8 cellular contexts compared by ENCODE assay signal in the genomic region with DNA sequence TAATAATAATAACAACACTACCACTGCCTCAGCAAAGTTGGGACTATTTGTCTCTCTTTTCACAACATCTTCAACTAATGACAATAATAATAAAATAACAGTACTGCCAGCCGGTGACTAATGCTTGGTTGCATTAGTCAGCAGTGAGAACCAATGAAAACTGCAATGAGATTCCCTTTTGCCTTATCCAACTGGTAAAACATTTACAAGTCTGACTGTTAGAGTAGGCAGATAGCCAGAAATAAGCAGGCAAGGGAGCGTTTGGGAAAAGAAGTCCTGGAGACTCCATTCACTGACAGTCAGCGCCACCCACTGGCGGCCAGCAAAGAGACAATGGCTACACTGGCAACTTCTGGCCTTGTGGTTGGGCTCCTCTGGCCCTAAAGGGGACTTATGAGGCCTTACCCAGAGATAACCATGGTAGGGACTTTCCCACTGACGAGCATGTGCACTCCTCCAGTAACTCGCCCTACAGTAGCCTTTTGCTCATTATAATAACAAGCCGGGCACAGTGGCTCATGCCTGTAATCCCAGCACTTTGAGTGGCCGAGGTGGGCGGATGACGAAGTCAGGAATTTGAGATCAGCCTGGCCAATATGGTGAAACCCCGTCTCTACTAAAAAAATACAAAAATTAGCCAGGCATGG. TPM values are rescaled to one million over a fixed set of nuclear protein-coding genes. Genes with fewer than 3 reads are reported as not detected.
DNase-seq lines count a peak whose midpoint lies in the region; ATAC-seq, FAIRE-seq and TF ChIP-seq lines count a peak whose summit lies in the region.

No MANE protein-coding gene starts in this region.

- peak; percentile 53 for DNase-seq in activated CD4-positive, alpha-beta T cell treated with anti-CD3 and anti-CD28 coated beads for 36 hours
- DNase-seq in activated CD4-positive, alpha-beta T cell treated with anti-CD3 and anti-CD28 coated beads, Interleukin-2, amount 50 U/mL, for 4 hours, result no peak
- DNase-seq in HT1080 (ENCODE audit: low read depth) (peak; percentile 96), NT2/D1 (ENCODE audit: low read depth, low spot score) (peak; percentile 73), mammary epithelial cell (peak; percentile 99), kidney (peak; percentile 95), stromal cell of bone marrow (ENCODE audit: low read depth) (peak; percentile 99)
- DNase-seq in activated T-cell treated with anti-CD3 and anti-CD28 coated beads, Interleukin-2, amount 50 U/mL, for 1 hour, result no peak

- H2AFZ ChIP-seq in mammary epithelial cell (ENCODE audit: low read depth, low read length), result peak overlapping the region; percentile 37

- no peaks in the 10 kb centered on the region for H3K9me3 ChIP-seq in NT2/D1 (ENCODE audit: insufficient read depth, low read length)
- H3K9me3 ChIP-seq in mammary epithelial cell (replicated peaks; ENCODE audit: insufficient read depth, low read length), result no peaks in the 10 kb centered on the region
- H3K9me3 ChIP-seq in kidney (ENCODE audit: control insufficient read depth in 1 of 2, low read length in 2 of 2), result no peaks in the 10 kb centered on the region

- peaks cover 3% of the 10 kb centered on the region for H3K36me3 Mint-ChIP-seq in activated CD4-positive, alpha-beta T cell treated with anti-CD3 and anti-CD28 coated beads for 36 hours (ENCODE audit: low read depth)

- peak; percentile 99 for FAIRE-seq in kidney (lab: Jason Lieb, UNC)

- ATAC-seq in activated CD4-positive, alpha-beta T cell treated with anti-CD3 and anti-CD28 coated beads for 36 hours, result no peak

- H3K9ac ChIP-seq in NT2/D1 (ENCODE audit: insufficient read length, low read depth) (no peak overlapping the region), mammary epithelial cell (ENCODE audit: insufficient read depth, low read length) (peak overlapping the region; percentile 34), kidney (ENCODE audit: low read length in 2 of 2) (no peak overlapping the region)

- no TSS peak for BruUV-seq in mammary epithelial cell (replicated peaks; lab: Mats Ljungman, UMichigan)

- peak; percentile 81 to 84 for TF ChIP-seq CTCF in mammary epithelial cell (conservative IDR thresholded peaks at IDR 0.05 in 1 of 2, IDR thresholded peaks at IDR 0.05 in 1 of 2; ENCODE audit: extremely low read depth in 1 of 2, insufficient read depth in 1 of 2, low read depth in 1 of 2, low read length in 2 of 2)
- peak; percentile 73 for TF ChIP-seq CTCF in kidney (IDR thresholded peaks at IDR 0.05; ENCODE audit: borderline replicate concordance, extremely low read depth, insufficient read depth)

- no peak overlapping the region for H3K4me3 Mint-ChIP-seq in activated CD4-positive, alpha-beta T cell treated with anti-CD3 and anti-CD28 coated beads for 36 hours

- peaks cover 21% of the 10 kb centered on the region for H3K4me1 Mint-ChIP-seq in activated CD4-positive, alpha-beta T cell treated with anti-CD3 and anti-CD28 coated beads for 36 hours

- H3K27ac ChIP-seq in mammary epithelial cell (ENCODE audit: insufficient read depth, low read depth, low read length) (peak overlapping the region; percentile 85), kidney (ENCODE audit: low read depth in 2 of 2, low read length in 2 of 2) (no peak overlapping the region)

- in situ Hi-C loops in mammary epithelial cell (cut with MboI; ENCODE audit: low sequenced_read_pairs in 2 of 2), result no loop called here

- CTCF ChIA-PET in activated CD4-positive, alpha-beta T cell treated with anti-CD3 and anti-CD28 coated beads for 36 hours (lab: Charles Lee), result interaction anchor here (1.4 to 5.0 kb wide), 2 partner anchors 34 to 307 kb away, joined by 5 to 18 read pairs; no protein-coding TSS in a partner anchor
- CTCF ChIA-PET in mammary epithelial cell (lab: Charles Lee; ENCODE audit: low non-redundant PET), result interaction anchor here (0.6 to 1.1 kb wide), 2 partner anchors 34 to 654 kb away, joined by 4 to 6 read pairs; no protein-coding TSS in a partner anchor

- intact Hi-C loops in activated CD4-positive, alpha-beta T cell treated with anti-CD3 and anti-CD28 coated beads for 36 hours (cut with DNase I, micrococcal nuclease), result loop anchor here (10.0 kb wide), 2 partner anchors 355 to 1935 kb away; a partner anchor contains a TSS
- intact Hi-C loops in mammary epithelial cell (cut with micrococcal nuclease), result loop anchor here (1.0 to 5.0 kb wide), 4 partner anchors 30 to 353 kb away; a partner anchor contains a TSS
- intact Hi-C loops in kidney (cut with DNase I), result no loop called here

- H3K36me3 ChIP-seq in NT2/D1 (ENCODE audit: insufficient read depth, insufficient read length, low read length) (peaks cover 4% of the 10 kb centered on the region), mammary epithelial cell (ENCODE audit: insufficient read depth, low read length) (peaks cover 2% of the 10 kb centered on the region), kidney (ENCODE audit: control insufficient read depth in 1 of 2, insufficient read depth in 2 of 2, low read length in 2 of 2) (no peaks in the 10 kb centered on the region)

- H3K79me2 ChIP-seq in mammary epithelial cell (ENCODE audit: insufficient read depth, low read length), result peaks cover 14% of the 10 kb centered on the region

- H3K27ac Mint-ChIP-seq in activated CD4-positive, alpha-beta T cell treated with anti-CD3 and anti-CD28 coated beads for 36 hours, result no peak overlapping the region

- H3K27me3 Mint-ChIP-seq in activated CD4-positive, alpha-beta T cell treated with anti-CD3 and anti-CD28 coated beads for 36 hours, result peaks cover 6% of the 10 kb centered on the region

- H3K4me2 ChIP-seq in mammary epithelial cell (ENCODE audit: insufficient read depth, low read depth, low read length), result peak overlapping the region; percentile 29

- POLR2A ChIA-PET in activated CD4-positive, alpha-beta T cell treated with anti-CD3 and anti-CD28 coated beads for 36 hours (lab: Charles Lee), result no interaction called here

- H3K4me3 ChIP-seq in NT2/D1 (ENCODE audit: insufficient read length, low read depth) (no peak overlapping the region), mammary epithelial cell (replicated peaks in 1 of 3; ENCODE audit: insufficient read depth in 1 of 3, low read depth in 2 of 3, low read length in 3 of 3) (no peak overlapping the region), kidney (ENCODE audit: low read length in 2 of 2) (no peak overlapping the region)

- H3K27me3 ChIP-seq in NT2/D1 (ENCODE audit: insufficient read depth, insufficient read length), result peaks cover 4% of the 10 kb centered on the region
- H3K27me3 ChIP-seq in mammary epithelial cell (ENCODE audit: insufficient read depth, low read length), result no peaks in the 10 kb centered on the region

- WGBS in mammary epithelial cell (ENCODE audit: low coverage, missing lambda C conversion rate), result 7% methylated on average over 10 of the region's 11 CpGs

- no peaks in the 10 kb centered on the region for H4K20me1 ChIP-seq in mammary epithelial cell (ENCODE audit: insufficient read depth, low read length)

- peaks cover 7% of the 10 kb centered on the region for H3K4me1 ChIP-seq in NT2/D1 (ENCODE audit: insufficient read depth, insufficient read length)
- peaks cover 30% of the 10 kb centered on the region for H3K4me1 ChIP-seq in mammary epithelial cell (ENCODE audit: insufficient read depth, low read length)
- H3K4me1 ChIP-seq in kidney (ENCODE audit: control insufficient read depth in 1 of 2, insufficient read depth in 1 of 2, low read depth in 1 of 2, low read length in 2 of 2), result peaks cover 14 to 16% of the 10 kb centered on the region in 2 donors

- dilution Hi-C loops in mammary epithelial cell (cut with HindIII; ENCODE audit: low sequenced_read_pairs), result no loop called here

- no peaks in the 10 kb centered on the region for H3K9me3 Mint-ChIP-seq in activated CD4-positive, alpha-beta T cell treated with anti-CD3 and anti-CD28 coated beads for 36 hours (ENCODE audit: low read depth)

RNA-seq across cellular contexts. Expression of a gene that starts 3.4 kb away (rescaled TPM):
- 10 to 100 TPM; 71.3 to 78.1 TPM for total RNA-seq in activated CD4-positive, alpha-beta T cell treated with anti-CD3 and anti-CD28 coated beads for 36 hours
- 34.6 and 48.4 TPM in 2 replicates for total RNA-seq in HT1080 (2014; rRNA removed; shearing (Covaris generic))
- polyA plus RNA-seq in HT1080 (2015; cell fraction: cytosol; rRNA removed), result 54.1 and 56.8 TPM in 2 replicates
- polyA plus RNA-seq in HT1080 (2015; cell fraction: nucleus; rRNA removed), result 81.5 and 91.4 TPM in 2 replicates
- total RNA-seq in mammary epithelial cell (100 to 1,000 TPM in 1 of 2 donors, 10 to 100 TPM in 1; 46.3 to 105 TPM), kidney (78.2 TPM)
- polyA plus RNA-seq in mammary epithelial cell (29.6 TPM), kidney (ENCODE audit: insufficient read depth, low read depth, low replicate concordance) (76.1 TPM)
- 73.3 TPM for polyA minus RNA-seq in mammary epithelial cell

RNA-seq across cellular contexts. Expression of a gene that starts 21.2 kb away (rescaled TPM):
- total RNA-seq in activated CD4-positive, alpha-beta T cell treated with anti-CD3 and anti-CD28 coated beads for 36 hours, result not detected
- total RNA-seq in HT1080 (2014; rRNA removed; shearing (Covaris generic)), result not detected in 2 replicates
- not detected in 2 replicates for polyA plus RNA-seq in HT1080 (2015; cell fraction: cytosol; rRNA removed)
- not detected in 2 replicates for polyA plus RNA-seq in HT1080 (2015; cell fraction: nucleus; rRNA removed)
- 1 to 10 TPM in 1 of 2 donors, under 1 TPM in 1; 0.33 to 5.5 TPM for total RNA-seq in mammary epithelial cell
- 2.4 TPM for polyA plus RNA-seq in mammary epithelial cell
- 18.5 TPM for polyA minus RNA-seq in mammary epithelial cell
- 8.2 TPM for total RNA-seq in kidney
- 0.86 TPM for polyA plus RNA-seq in kidney (ENCODE audit: insufficient read depth, low read depth, low replicate concordance)

Comparison
In these comparisons a context has a peak if more than half of its experiments do, and no peak if none do; other contexts are left out.
1. DNase-seq: peak in activated CD4-positive, alpha-beta T cell treated with anti-CD3 and anti-CD28 coated beads for 36 hours (single experiment), HT1080 (single experiment), NT2/D1 (single experiment), mammary epithelial cell (single experiment), kidney (single experiment) and stromal cell of bone marrow (single experiment); none in activated CD4-positive, alpha-beta T cell treated with anti-CD3 and anti-CD28 coated beads, Interleukin-2, amount 50 U/mL, for 4 hours (0 of 2) and activated T-cell treated with anti-CD3 and anti-CD28 coated beads, Interleukin-2, amount 50 U/mL, for 1 hour (single experiment).